8 cellular contexts compared by ENCODE assay signal in genomic region chr2:24792542-24792873, GRCh38. TPM values are rescaled to one million over a fixed set of nuclear protein-coding genes. Genes with fewer than 3 reads are reported as not detected.
DNase-seq lines count a peak whose midpoint lies in the region; ATAC-seq, FAIRE-seq and TF ChIP-seq lines count a peak whose summit lies in the region.

No MANE protein-coding gene starts in this region.

- H3K27me3 ChIP-seq in HepG2 (ENCODE audit: control insufficient read depth in 1 of 2, insufficient read depth in 2 of 2, low read length in 2 of 2) (no peaks in the 10 kb centered on the region; a peak in 1 of 5 replicates), tibial nerve (no peaks in the 10 kb centered on the region)

- intact Hi-C loops in HepG2 (cut with micrococcal nuclease; ENCODE audit: unreplicated experiment) (loop anchor here (1.0 to 2.0 kb wide), 3 partner anchors 35 to 382 kb away; partner anchors contain the start of gene NCOA1), posterior vena cava (cut with DNase I) (no loop called here)

- H3K9ac ChIP-seq in HepG2 (ENCODE audit: insufficient read depth, low read depth, low read length), result peak overlapping the region; percentile 97

- TF ChIP-seq CTCF in HepG2 (CRISPR knock-in tag; IDR thresholded peaks at IDR 0.05) (no peak), tibial nerve (IDR thresholded peaks at IDR 0.05) (no peak)

- H3K36me3 Mint-ChIP-seq in activated T-cell treated with anti-CD3 and anti-CD28 coated beads, Interleukin-2, amount 50 U/mL, for 4 hours (ENCODE audit: insufficient read depth), result peaks cover 17% of the 10 kb centered on the region
- H3K36me3 Mint-ChIP-seq in activated naive CD8-positive, alpha-beta T cell treated with anti-CD3 and anti-CD28 coated beads, Interleukin-2, amount 50 U/mL, for 24 hours (ENCODE audit: low read depth), result peaks cover 35% of the 10 kb centered on the region

- H3K36me3 ChIP-seq in HepG2 (replicated peaks in 1 of 2; ENCODE audit: control insufficient read depth in 1 of 2, insufficient read depth in 2 of 2, low read length in 2 of 2) (peaks cover 3 to 20% of the 10 kb centered on the region in 2 experiments; a peak in 4 of 5 replicates), tibial nerve (peaks cover 0 to 11% (median 0%) of the 10 kb centered on the region in 3 donors)

- no peak for TF ChIP-seq RAD21 in HepG2 (CRISPR knock-in tag; IDR thresholded peaks at IDR 0.05)

- H4K20me1 ChIP-seq in HepG2 (ENCODE audit: insufficient read depth, low read length), result no peaks in the 10 kb centered on the region

- WGBS in HepG2 (ENCODE audit: low lambda C conversion rate), result 0% methylated on average over 6 of the region's 6 CpGs
- 3 to 4% methylated on average over 6 of the region's 6 CpGs for WGBS in tibial nerve, 2 donors

- in situ Hi-C loops in HepG2 (cut with HindIII; ENCODE audit: extremely low pct_ligation_motif_present, low pct_unique_long_range_greater_than_20kb), result loop anchor here (10.0 kb wide), 1 partner anchor 298 kb away; the partner anchor contains the start of gene NCOA1

- CTCF ChIA-PET in HepG2 (lab: Yijun Ruan, JAX; ENCODE audit: low intra/inter-chr PET ratio, low total read pairs), result interaction anchor here (2.9 kb wide), 1 partner anchor 35 kb away, joined by 25 read pairs; no protein-coding TSS in a partner anchor

- H3K27me3 Mint-ChIP-seq in activated T-cell treated with anti-CD3 and anti-CD28 coated beads, Interleukin-2, amount 50 U/mL, for 4 hours (ENCODE audit: low read depth), result no peaks in the 10 kb centered on the region
- H3K27me3 Mint-ChIP-seq in activated naive CD8-positive, alpha-beta T cell treated with anti-CD3 and anti-CD28 coated beads, Interleukin-2, amount 50 U/mL, for 24 hours, result no peaks in the 10 kb centered on the region

- no peaks in the 10 kb centered on the region for H3K9me3 ChIP-seq in HepG2 (ENCODE audit: low read length)
- H3K9me3 ChIP-seq in tibial nerve, result no peaks in the 10 kb centered on the region

- TF ChIP-seq POLR2A in HepG2 (IDR thresholded peaks at IDR 0.05; ENCODE audit: insufficient read depth in 1 of 2, low read depth in 2 of 2, low read length in 2 of 2) (no peak), tibial nerve (IDR thresholded peaks at IDR 0.05) (no peak)

- H2AFZ ChIP-seq in HepG2 (ENCODE audit: low read length), result peak overlapping the region; percentile 93

- peaks cover 23% of the 10 kb centered on the region for H3K4me1 Mint-ChIP-seq in activated T-cell treated with anti-CD3 and anti-CD28 coated beads, Interleukin-2, amount 50 U/mL, for 4 hours (ENCODE audit: low read depth)
- H3K4me1 Mint-ChIP-seq in activated naive CD8-positive, alpha-beta T cell treated with anti-CD3 and anti-CD28 coated beads, Interleukin-2, amount 50 U/mL, for 24 hours, result peaks cover 36% of the 10 kb centered on the region

- H3K4me2 ChIP-seq in HepG2 (ENCODE audit: low read depth, low read length), result peak overlapping the region; percentile 81

- no peak for DNase-seq in activated T-cell treated with anti-CD3 and anti-CD28 coated beads, Interleukin-2, amount 50 U/mL, for 4 hours
- no peak for DNase-seq in activated T-cell treated with anti-CD3 and anti-CD28 coated beads, Interleukin-2, amount 50 U/mL, for 48 hours
- DNase-seq in activated naive CD8-positive, alpha-beta T cell treated with anti-CD3 and anti-CD28 coated beads, Interleukin-2, amount 50 U/mL, for 24 hours, result no peak
- DNase-seq in HepG2 (ENCODE audit: low spot score) (no peak), tibial nerve (ENCODE audit: low spot score in 2 of 2) (no peak), NCI-H1930 (lab: John Stamatoyannopoulos, UW) (no peak), posterior vena cava (ENCODE audit: low spot score) (no peak), DMS79 (lab: John Stamatoyannopoulos, UW) (no peak)

- H3K4me1 ChIP-seq in HepG2 (ENCODE audit: insufficient read depth, low read length) (peaks cover 52% of the 10 kb centered on the region), tibial nerve (peaks cover 0 to 24% (median 8%) of the 10 kb centered on the region in 4 donors)

- peaks cover 39% of the 10 kb centered on the region for H3K79me2 ChIP-seq in HepG2 (ENCODE audit: insufficient read depth, low read length)

- POLR2A ChIA-PET in HepG2 (lab: Yijun Ruan, JAX), result interaction anchor here (0.7 to 1.8 kb wide), 18 partner anchors 9 to 866 kb away, joined by 3 to 14 read pairs (median 4); partner anchors contain the start of genes ATAD2B, ITSN2 and SF3B6

- H3K9me3 Mint-ChIP-seq in activated T-cell treated with anti-CD3 and anti-CD28 coated beads, Interleukin-2, amount 50 U/mL, for 4 hours, result no peaks in the 10 kb centered on the region
- no peaks in the 10 kb centered on the region for H3K9me3 Mint-ChIP-seq in activated naive CD8-positive, alpha-beta T cell treated with anti-CD3 and anti-CD28 coated beads, Interleukin-2, amount 50 U/mL, for 24 hours

- BruUV-seq in HepG2 (replicated peaks; lab: Mats Ljungman, UMichigan), result TSS peak; percentile 81

- no peak for ATAC-seq in activated T-cell treated with anti-CD3 and anti-CD28 coated beads, Interleukin-2, amount 50 U/mL, for 4 hours
- no peak for ATAC-seq in activated naive CD8-positive, alpha-beta T cell treated with anti-CD3 and anti-CD28 coated beads, Interleukin-2, amount 50 U/mL, for 24 hours
- peak; percentile 2 for ATAC-seq in HepG2

- H3K4me3 Mint-ChIP-seq in activated T-cell treated with anti-CD3 and anti-CD28 coated beads, Interleukin-2, amount 50 U/mL, for 4 hours, result peak overlapping the region; percentile 96
- peak overlapping the region; percentile 98 for H3K4me3 Mint-ChIP-seq in activated naive CD8-positive, alpha-beta T cell treated with anti-CD3 and anti-CD28 coated beads, Interleukin-2, amount 50 U/mL, for 24 hours

- H3K27ac ChIP-seq in HepG2 (ENCODE audit: extremely low read length, insufficient read depth, low read length), result peak overlapping the region; percentile 94
- H3K27ac ChIP-seq in tibial nerve, result peak overlapping the region; percentile 95 to 100 (median 96)

- TF ChIP-seq EP300 in HepG2 (IDR thresholded peaks at IDR 0.05; ENCODE audit: low read depth in 2 of 2, low read length in 2 of 2) (no peak), HepG2 (CRISPR knock-in tag; IDR thresholded peaks at IDR 0.05; ENCODE audit: borderline replicate concordance) (no peak), tibial nerve (IDR thresholded peaks at IDR 0.05) (no peak)

- FAIRE-seq in HepG2 (lab: Jason Lieb, UNC), result no peak

- peak overlapping the region; percentile 85 to 95 (median 86) for H3K4me3 ChIP-seq in HepG2 (replicated peaks in 1 of 3; ENCODE audit: insufficient read depth in 1 of 3, low read depth in 2 of 3, low read length in 3 of 3)
- H3K4me3 ChIP-seq in tibial nerve, result peak overlapping the region; percentile 72 to 96 (median 82)

- H3K27ac Mint-ChIP-seq in activated naive CD8-positive, alpha-beta T cell treated with anti-CD3 and anti-CD28 coated beads, Interleukin-2, amount 50 U/mL, for 24 hours, result peak overlapping the region; percentile 100

RNA-seq across cellular contexts. Expression of gene PTRHD1, which starts 0.7 kb away (rescaled TPM):
- 10 to 100 TPM; 17.6 to 21.6 (median 18.6) TPM for total RNA-seq in activated T-cell treated with anti-CD3 and anti-CD28 coated beads, Interleukin-2, amount 50 U/mL, for 4 hours
- 69.1 and 72.6 TPM in 2 replicates for total RNA-seq in HepG2 (2016; rRNA removed; fragmentation: Illumina TruSeq; extraction: Trizol)
- 60.4 and 67.3 TPM in 2 replicates for total RNA-seq in HepG2 (2016; cell fraction: cytosol; rRNA removed; fragmentation: Illumina TruSeq; extraction: Trizol; ENCODE audit: low read depth)
- 72.7 and 87.7 TPM in 2 replicates for total RNA-seq in HepG2 (2016; cell fraction: insoluble cytoplasmic fraction; rRNA removed; fragmentation: Illumina TruSeq; extraction: Trizol)
- total RNA-seq in HepG2 (2016; cell fraction: membrane; rRNA removed; fragmentation: Illumina TruSeq; extraction: Trizol), result 94.1 and 99.1 TPM in 2 replicates
- total RNA-seq in HepG2 (2016; cell fraction: nucleus; rRNA removed; fragmentation: Illumina TruSeq; extraction: Trizol), result 23.3 and 24.3 TPM in 2 replicates
- 75.4 and 90.8 TPM in 2 replicates for polyA plus RNA-seq in HepG2 (2011; rRNA removed)
- polyA plus RNA-seq in HepG2 (2011; cell fraction: cytosol; rRNA removed), result 56.6 and 90.9 TPM in 2 replicates
- 25.2 and 28.1 TPM in 2 replicates for polyA plus RNA-seq in HepG2 (2011; cell fraction: nucleus; rRNA removed)
- 66.4 and 75.5 TPM in 2 replicates for polyA plus RNA-seq in HepG2 (2012)
- polyA plus RNA-seq in HepG2 (2016; cell fraction: cytosol; fragmentation: Illumina TruSeq; extraction: Trizol; ENCODE audit: low read depth), result 77.6 and 78.5 TPM in 2 replicates
- 76.5 and 83.9 TPM in 2 replicates for polyA plus RNA-seq in HepG2 (2016; cell fraction: insoluble cytoplasmic fraction; fragmentation: Illumina TruSeq; extraction: Trizol; ENCODE audit: low read depth)
- polyA plus RNA-seq in HepG2 (2016; cell fraction: membrane; fragmentation: Illumina TruSeq; extraction: Trizol; ENCODE audit: low read depth), result 88.1 and 94.4 TPM in 2 replicates
- polyA plus RNA-seq in HepG2 (2016; cell fraction: nucleus; fragmentation: Illumina TruSeq; extraction: Trizol; ENCODE audit: insufficient read depth, low read depth), result 51.1 and 58.4 TPM in 2 replicates
- polyA minus RNA-seq in HepG2 (2011; rRNA and poly(A)+ RNA removed; ENCODE audit: low replicate concordance), result 41.5 and 57.2 TPM in 2 replicates
- polyA minus RNA-seq in HepG2 (2011; cell fraction: cytosol; rRNA and poly(A)+ RNA removed), result 8.2 and 15.7 TPM in 2 replicates
- polyA minus RNA-seq in HepG2 (2011; cell fraction: nucleus; rRNA and poly(A)+ RNA removed), result 25.1 and 28.7 TPM in 2 replicates
- total RNA-seq in tibial nerve, result 10 to 100 TPM in 3 of 4 donors, 1 to 10 TPM in 1; 8.4 to 19.7 (median 14.4) TPM
- total RNA-seq in posterior vena cava, result 10 to 100 TPM; 13.7 to 14.2 TPM

RNA-seq across cellular contexts. Expression of gene CENPO, which starts 0.7 kb away (rescaled TPM):
- 10 to 100 TPM; 20.3 to 28.4 (median 28.0) TPM for total RNA-seq in activated T-cell treated with anti-CD3 and anti-CD28 coated beads, Interleukin-2, amount 50 U/mL, for 4 hours
- 35.5 and 41.4 TPM in 2 replicates for total RNA-seq in HepG2 (2016; rRNA removed; fragmentation: Illumina TruSeq; extraction: Trizol)
- 8.3 and 11.5 TPM in 2 replicates for total RNA-seq in HepG2 (2016; cell fraction: cytosol; rRNA removed; fragmentation: Illumina TruSeq; extraction: Trizol; ENCODE audit: low read depth)
- 35.8 and 39.7 TPM in 2 replicates for total RNA-seq in HepG2 (2016; cell fraction: insoluble cytoplasmic fraction; rRNA removed; fragmentation: Illumina TruSeq; extraction: Trizol)
- 17.2 and 19.2 TPM in 2 replicates for total RNA-seq in HepG2 (2016; cell fraction: membrane; rRNA removed; fragmentation: Illumina TruSeq; extraction: Trizol)
- total RNA-seq in HepG2 (2016; cell fraction: nucleus; rRNA removed; fragmentation: Illumina TruSeq; extraction: Trizol), result 37.7 and 41.8 TPM in 2 replicates
- 15.0 and 19.7 TPM in 2 replicates for polyA plus RNA-seq in HepG2 (2011; rRNA removed)
- polyA plus RNA-seq in HepG2 (2011; cell fraction: cytosol; rRNA removed), result 11.4 and 14.1 TPM in 2 replicates
- 21.1 and 29.9 TPM in 2 replicates for polyA plus RNA-seq in HepG2 (2011; cell fraction: nucleus; rRNA removed)
- 7.0 and 12.0 TPM in 2 replicates for polyA plus RNA-seq in HepG2 (2012)
- polyA plus RNA-seq in HepG2 (2016; cell fraction: cytosol; fragmentation: Illumina TruSeq; extraction: Trizol; ENCODE audit: low read depth), result 4.1 and 8.1 TPM in 2 replicates
- polyA plus RNA-seq in HepG2 (2016; cell fraction: insoluble cytoplasmic fraction; fragmentation: Illumina TruSeq; extraction: Trizol; ENCODE audit: low read depth), result 36.7 and 40.3 TPM in 2 replicates
- polyA plus RNA-seq in HepG2 (2016; cell fraction: membrane; fragmentation: Illumina TruSeq; extraction: Trizol; ENCODE audit: low read depth), result 11.8 and 13.7 TPM in 2 replicates
- 53.5 and 60.4 TPM in 2 replicates for polyA plus RNA-seq in HepG2 (2016; cell fraction: nucleus; fragmentation: Illumina TruSeq; extraction: Trizol; ENCODE audit: insufficient read depth, low read depth)
- polyA minus RNA-seq in HepG2 (2011; rRNA and poly(A)+ RNA removed; ENCODE audit: low replicate concordance), result 43.4 and 73.1 TPM in 2 replicates
- polyA minus RNA-seq in HepG2 (2011; cell fraction: cytosol; rRNA and poly(A)+ RNA removed), result 7.8 and 14.2 TPM in 2 replicates
- polyA minus RNA-seq in HepG2 (2011; cell fraction: nucleus; rRNA and poly(A)+ RNA removed), result 38.0 and 52.5 TPM in 2 replicates
- 1 to 10 TPM; 2.4 to 3.6 (median 2.7) TPM for total RNA-seq in tibial nerve
- 1 to 10 TPM; 2.6 to 3.9 TPM for total RNA-seq in posterior vena cava
